Comparison of ENCODE assay signal across 2 cellular contexts in genomic region chr19:56333506-56333905, GRCh38.
A peak's percentile ranks its signal among the peaks of the same experiment; 100 is the strongest.
TF ChIP-seq lines count a peak whose summit lies in the region.

No MANE protein-coding gene starts in this region.

TF ChIP-seq in IMR-90, 13 proteins besides CTCF, POLR2A, EP300 and RAD21:
- TF ChIP-seq NFE2L2 (IDR thresholded peaks at IDR 0.05; ENCODE audit: low read depth, low read length) (no peak), SMC3 (IDR thresholded peaks at IDR 0.05; ENCODE audit: low read depth, low read length) (peak; percentile 81), FOS (IDR thresholded peaks at IDR 0.05; ENCODE audit: low read depth, low read length) (no peak), CEBPB (IDR thresholded peaks at IDR 0.05; ENCODE audit: low read depth, low read length) (no peak)

TF ChIP-seq in HepG2, 621 proteins besides CTCF, POLR2A, EP300 and RAD21:
- TF ChIP-seq, protein P1, sequence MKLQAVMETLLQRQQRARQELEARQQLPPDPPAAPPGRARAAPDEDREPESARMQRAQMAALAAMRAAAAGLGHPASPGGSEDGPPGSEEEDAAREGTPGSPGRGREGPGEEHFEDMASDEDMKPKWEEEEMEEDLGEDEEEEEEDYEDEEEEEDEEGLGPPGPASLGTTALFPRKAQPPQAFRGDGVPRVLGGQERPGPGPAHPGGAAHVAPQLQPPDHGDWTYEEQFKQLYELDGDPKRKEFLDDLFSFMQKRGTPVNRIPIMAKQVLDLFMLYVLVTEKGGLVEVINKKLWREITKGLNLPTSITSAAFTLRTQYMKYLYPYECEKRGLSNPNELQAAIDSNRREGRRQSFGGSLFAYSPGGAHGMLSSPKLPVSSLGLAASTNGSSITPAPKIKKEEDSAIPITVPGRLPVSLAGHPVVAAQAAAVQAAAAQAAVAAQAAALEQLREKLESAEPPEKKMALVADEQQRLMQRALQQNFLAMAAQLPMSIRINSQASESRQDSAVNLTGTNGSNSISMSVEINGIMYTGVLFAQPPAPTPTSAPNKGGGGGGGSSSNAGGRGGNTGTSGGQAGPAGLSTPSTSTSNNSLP (IDR thresholded peaks at IDR 0.05; ENCODE audit: low read depth, low read length), result peak; percentile 75
- TF ChIP-seq THRA (CRISPR knock-in tag; IDR thresholded peaks at IDR 0.05; ENCODE audit: borderline replicate concordance), result peak; percentile 25; the same call in 1 of the 2 replicates
- TF ChIP-seq SPEN (CRISPR knock-in tag; IDR thresholded peaks at IDR 0.05; ENCODE audit: low read depth), result no peak
- peak; percentile 90 for TF ChIP-seq SMC3 (IDR thresholded peaks at IDR 0.05; ENCODE audit: low read length)
- TF ChIP-seq ZNF205 (CRISPR knock-in tag; IDR thresholded peaks at IDR 0.05), result no peak
- TF ChIP-seq STAG1 (CRISPR knock-in tag; IDR thresholded peaks at IDR 0.05), result peak; percentile 86
TF ChIP-seq in HepG2: peak in this region for 4.
